ENCODE assay signal across 1 cellular context in the genomic region with DNA sequence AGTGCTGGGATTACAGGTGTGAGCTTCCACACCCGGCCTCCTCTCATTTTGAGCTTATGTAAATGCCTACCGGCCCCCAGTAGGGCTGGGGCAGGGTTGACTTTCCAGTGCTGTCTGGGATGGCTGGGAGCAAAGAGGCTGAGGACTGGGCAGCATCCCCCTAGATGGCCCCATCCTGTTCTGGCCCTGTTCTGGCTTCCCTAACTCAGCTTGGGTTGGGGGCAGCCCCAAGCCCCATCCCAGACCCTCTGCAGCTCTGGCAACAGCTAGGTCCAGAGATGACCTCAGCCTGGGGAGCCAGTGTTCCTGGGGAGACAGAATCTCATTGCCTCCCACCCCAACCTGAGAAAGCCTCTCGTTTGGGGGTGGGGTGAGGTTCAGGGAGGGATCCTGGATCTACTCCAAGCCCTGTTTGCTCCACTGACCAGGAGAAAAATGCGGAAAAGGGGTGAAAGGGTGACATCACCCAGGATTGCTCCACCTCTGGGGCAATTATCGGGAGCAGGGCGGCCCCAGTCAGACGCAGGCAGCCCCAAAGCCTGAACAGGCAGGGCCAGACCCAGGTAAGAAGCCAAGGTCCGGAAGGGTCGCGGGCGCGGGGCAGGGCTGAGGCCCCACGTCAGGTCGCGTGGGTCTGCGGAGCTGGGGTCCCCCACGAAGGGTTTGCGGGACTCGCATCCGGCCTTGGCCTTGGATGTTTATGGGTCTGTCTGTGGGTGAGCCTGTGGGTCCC.
A peak's percentile ranks its signal among the peaks of the same experiment; 100 is the strongest.
TF ChIP-seq lines count a peak whose summit lies in the region.

A gene with protein sequence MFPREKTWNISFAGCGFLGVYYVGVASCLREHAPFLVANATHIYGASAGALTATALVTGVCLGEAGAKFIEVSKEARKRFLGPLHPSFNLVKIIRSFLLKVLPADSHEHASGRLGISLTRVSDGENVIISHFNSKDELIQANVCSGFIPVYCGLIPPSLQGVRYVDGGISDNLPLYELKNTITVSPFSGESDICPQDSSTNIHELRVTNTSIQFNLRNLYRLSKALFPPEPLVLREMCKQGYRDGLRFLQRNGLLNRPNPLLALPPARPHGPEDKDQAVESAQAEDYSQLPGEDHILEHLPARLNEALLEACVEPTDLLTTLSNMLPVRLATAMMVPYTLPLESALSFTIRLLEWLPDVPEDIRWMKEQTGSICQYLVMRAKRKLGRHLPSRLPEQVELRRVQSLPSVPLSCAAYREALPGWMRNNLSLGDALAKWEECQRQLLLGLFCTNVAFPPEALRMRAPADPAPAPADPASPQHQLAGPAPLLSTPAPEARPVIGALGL (plus strand): TSS at position 519 of the 733 bp plus-strand sequence. CDS start 805 bp downstream, outside the sequence.

TF ChIP-seq in K562, 482 proteins besides CTCF, POLR2A, EP300 and RAD21 (continued from another document):
- TF ChIP-seq, protein P1, sequence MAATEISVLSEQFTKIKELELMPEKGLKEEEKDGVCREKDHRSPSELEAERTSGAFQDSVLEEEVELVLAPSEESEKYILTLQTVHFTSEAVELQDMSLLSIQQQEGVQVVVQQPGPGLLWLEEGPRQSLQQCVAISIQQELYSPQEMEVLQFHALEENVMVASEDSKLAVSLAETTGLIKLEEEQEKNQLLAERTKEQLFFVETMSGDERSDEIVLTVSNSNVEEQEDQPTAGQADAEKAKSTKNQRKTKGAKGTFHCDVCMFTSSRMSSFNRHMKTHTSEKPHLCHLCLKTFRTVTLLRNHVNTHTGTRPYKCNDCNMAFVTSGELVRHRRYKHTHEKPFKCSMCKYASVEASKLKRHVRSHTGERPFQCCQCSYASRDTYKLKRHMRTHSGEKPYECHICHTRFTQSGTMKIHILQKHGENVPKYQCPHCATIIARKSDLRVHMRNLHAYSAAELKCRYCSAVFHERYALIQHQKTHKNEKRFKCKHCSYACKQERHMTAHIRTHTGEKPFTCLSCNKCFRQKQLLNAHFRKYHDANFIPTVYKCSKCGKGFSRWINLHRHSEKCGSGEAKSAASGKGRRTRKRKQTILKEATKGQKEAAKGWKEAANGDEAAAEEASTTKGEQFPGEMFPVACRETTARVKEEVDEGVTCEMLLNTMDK (IDR thresholded peaks at IDR 0.05; ENCODE audit: borderline replicate concordance, insufficient read depth, low read depth, low read length, poor library complexity, severe bottlenecking), result no peak
- TF ChIP-seq, protein P2, sequence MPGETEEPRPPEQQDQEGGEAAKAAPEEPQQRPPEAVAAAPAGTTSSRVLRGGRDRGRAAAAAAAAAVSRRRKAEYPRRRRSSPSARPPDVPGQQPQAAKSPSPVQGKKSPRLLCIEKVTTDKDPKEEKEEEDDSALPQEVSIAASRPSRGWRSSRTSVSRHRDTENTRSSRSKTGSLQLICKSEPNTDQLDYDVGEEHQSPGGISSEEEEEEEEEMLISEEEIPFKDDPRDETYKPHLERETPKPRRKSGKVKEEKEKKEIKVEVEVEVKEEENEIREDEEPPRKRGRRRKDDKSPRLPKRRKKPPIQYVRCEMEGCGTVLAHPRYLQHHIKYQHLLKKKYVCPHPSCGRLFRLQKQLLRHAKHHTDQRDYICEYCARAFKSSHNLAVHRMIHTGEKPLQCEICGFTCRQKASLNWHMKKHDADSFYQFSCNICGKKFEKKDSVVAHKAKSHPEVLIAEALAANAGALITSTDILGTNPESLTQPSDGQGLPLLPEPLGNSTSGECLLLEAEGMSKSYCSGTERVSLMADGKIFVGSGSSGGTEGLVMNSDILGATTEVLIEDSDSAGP (CRISPR knock-in tag; IDR thresholded peaks at IDR 0.05), result no peak
- TF ChIP-seq SMAD2 (IDR thresholded peaks at IDR 0.05; ENCODE audit: low read depth, low read length) (no peak), ZKSCAN1 (IDR thresholded peaks at IDR 0.05; ENCODE audit: low read depth, low read length) (no peak), FIP1L1 (IDR thresholded peaks at IDR 0.05; ENCODE audit: low read depth, low read length, poor library complexity, severe bottlenecking) (peak; percentile 7), CHD4 (IDR thresholded peaks at IDR 0.05; ENCODE audit: insufficient read depth, insufficient replicate concordance, low read depth, low read length, poor library complexity, severe bottlenecking) (no peak), BRD4 (IDR thresholded peaks at IDR 0.05) (no peak), ZNF717 (CRISPR knock-in tag; IDR thresholded peaks at IDR 0.05) (no peak), CEBPG (CRISPR knock-in tag; IDR thresholded peaks at IDR 0.05) (peak; percentile 62; the same call in 1 of the 2 replicates), CEBPG (tag; conservative IDR thresholded peaks at IDR 0.05 in 1 of 2, IDR thresholded peaks at IDR 0.05 in 1 of 2) (peak; percentile 29 to 41; a peak in 2 of 4 replicates), CHD1 (IDR thresholded peaks at IDR 0.05; ENCODE audit: low read length) (peak; percentile 9)
- TF ChIP-seq, protein P3, sequence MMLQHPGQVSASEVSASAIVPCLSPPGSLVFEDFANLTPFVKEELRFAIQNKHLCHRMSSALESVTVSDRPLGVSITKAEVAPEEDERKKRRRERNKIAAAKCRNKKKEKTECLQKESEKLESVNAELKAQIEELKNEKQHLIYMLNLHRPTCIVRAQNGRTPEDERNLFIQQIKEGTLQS (IDR thresholded peaks at IDR 0.05), result peak; percentile 83
- TF ChIP-seq, protein P3 (CRISPR knock-in tag; conservative IDR thresholded peaks at IDR 0.05), result no peak
